1 cellular context compared by ENCODE assay signal in the genomic region with DNA sequence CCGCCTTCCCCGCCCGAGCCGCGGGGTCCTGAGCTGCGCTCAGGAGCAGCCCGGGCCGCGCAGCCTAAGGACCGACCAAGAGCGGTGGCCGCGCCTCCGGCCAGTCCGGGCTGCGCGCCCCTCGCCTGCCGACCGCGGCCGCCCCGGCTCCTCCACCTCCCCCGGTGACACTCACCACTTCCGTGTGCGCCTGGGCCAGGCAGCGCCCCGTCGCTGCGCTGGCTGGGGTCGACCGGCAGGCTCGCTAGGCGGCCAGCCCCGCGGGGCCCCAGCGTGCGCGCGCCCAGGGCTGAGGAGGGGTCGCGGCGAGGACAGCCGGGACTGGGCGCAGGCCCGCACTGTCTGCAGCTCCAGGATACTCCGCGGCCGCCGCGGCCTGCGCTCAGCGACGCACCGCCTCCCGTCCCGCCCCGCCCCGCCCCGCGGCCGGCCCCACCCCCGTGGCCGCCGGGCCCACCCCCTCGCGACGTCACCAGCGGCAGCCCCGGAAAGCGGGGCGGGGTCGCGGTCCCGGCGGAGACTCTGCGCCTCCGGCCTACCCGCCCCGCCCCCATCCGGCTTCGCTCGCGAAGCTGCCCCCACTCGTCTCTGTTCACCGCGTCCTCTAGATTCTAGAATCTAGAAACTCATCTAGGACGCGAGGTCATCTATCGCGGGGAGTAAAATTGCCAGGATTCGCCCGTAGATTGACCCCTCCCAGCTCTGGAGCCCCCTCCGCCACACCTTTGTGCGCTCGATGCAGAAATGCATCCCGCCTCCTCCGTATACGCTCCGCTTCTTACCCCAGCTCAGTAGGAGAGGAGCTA.
A peak's percentile ranks its signal among the peaks of the same experiment; 100 is the strongest.
TF ChIP-seq lines count a peak whose summit lies in the region.

Gene JAK1 (minus strand): TSS at position 392 of the 806 bp plus-strand sequence. CDS start 80,285 bp downstream, outside the sequence.

TF ChIP-seq in GM12878, 131 proteins besides CTCF, POLR2A, EP300 and RAD21 (continued from another document and continues in another):
- TF ChIP-seq, protein P1, sequence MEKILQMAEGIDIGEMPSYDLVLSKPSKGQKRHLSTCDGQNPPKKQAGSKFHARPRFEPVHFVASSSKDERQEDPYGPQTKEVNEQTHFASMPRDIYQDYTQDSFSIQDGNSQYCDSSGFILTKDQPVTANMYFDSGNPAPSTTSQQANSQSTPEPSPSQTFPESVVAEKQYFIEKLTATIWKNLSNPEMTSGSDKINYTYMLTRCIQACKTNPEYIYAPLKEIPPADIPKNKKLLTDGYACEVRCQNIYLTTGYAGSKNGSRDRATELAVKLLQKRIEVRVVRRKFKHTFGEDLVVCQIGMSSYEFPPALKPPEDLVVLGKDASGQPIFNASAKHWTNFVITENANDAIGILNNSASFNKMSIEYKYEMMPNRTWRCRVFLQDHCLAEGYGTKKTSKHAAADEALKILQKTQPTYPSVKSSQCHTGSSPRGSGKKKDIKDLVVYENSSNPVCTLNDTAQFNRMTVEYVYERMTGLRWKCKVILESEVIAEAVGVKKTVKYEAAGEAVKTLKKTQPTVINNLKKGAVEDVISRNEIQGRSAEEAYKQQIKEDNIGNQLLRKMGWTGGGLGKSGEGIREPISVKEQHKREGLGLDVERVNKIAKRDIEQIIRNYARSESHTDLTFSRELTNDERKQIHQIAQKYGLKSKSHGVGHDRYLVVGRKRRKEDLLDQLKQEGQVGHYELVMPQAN (conservative IDR thresholded peaks at IDR 0.05): peak; percentile 89
- no peak for TF ChIP-seq BRCA1 (IDR thresholded peaks at IDR 0.05; ENCODE audit: low read depth, low read length)
- TF ChIP-seq CREB1 (IDR thresholded peaks at IDR 0.05; ENCODE audit: low read depth): peak; percentile 69
- peak; percentile 84 for TF ChIP-seq IKZF1 (conservative IDR thresholded peaks at IDR 0.05)
- TF ChIP-seq TCF7 (IDR thresholded peaks at IDR 0.05; ENCODE audit: borderline replicate concordance): no peak
- TF ChIP-seq ATF7 (IDR thresholded peaks at IDR 0.05; ENCODE audit: low read depth): no peak
- TF ChIP-seq SIX5 (IDR thresholded peaks at IDR 0.05; ENCODE audit: low read depth, low read length, severe bottlenecking): no peak
- no peak for TF ChIP-seq ZBED1 (IDR thresholded peaks at IDR 0.05; ENCODE audit: borderline replicate concordance)
- no peak for TF ChIP-seq ZNF622 (IDR thresholded peaks at IDR 0.05)
- no peak for TF ChIP-seq FOS (IDR thresholded peaks at IDR 0.05; ENCODE audit: borderline replicate concordance, extremely low read depth, insufficient read length)
- TF ChIP-seq MLLT1 (IDR thresholded peaks at IDR 0.05): no peak
- TF ChIP-seq ZNF274 (IDR thresholded peaks at IDR 0.05; ENCODE audit: insufficient read depth, insufficient read length): no peak
- TF ChIP-seq STAT1 (conservative IDR thresholded peaks at IDR 0.05): 0 out of 2 replicates have a peak, but pooled peaks have one; percentile 71
- TF ChIP-seq POLR2AphosphoS2 (IDR thresholded peaks at IDR 0.05; ENCODE audit: low read depth, low read length): peak; percentile 72; the same call in 1 of the 2 replicates
- no peak for TF ChIP-seq ZNF24 (IDR thresholded peaks at IDR 0.05)
- TF ChIP-seq, protein P2, sequence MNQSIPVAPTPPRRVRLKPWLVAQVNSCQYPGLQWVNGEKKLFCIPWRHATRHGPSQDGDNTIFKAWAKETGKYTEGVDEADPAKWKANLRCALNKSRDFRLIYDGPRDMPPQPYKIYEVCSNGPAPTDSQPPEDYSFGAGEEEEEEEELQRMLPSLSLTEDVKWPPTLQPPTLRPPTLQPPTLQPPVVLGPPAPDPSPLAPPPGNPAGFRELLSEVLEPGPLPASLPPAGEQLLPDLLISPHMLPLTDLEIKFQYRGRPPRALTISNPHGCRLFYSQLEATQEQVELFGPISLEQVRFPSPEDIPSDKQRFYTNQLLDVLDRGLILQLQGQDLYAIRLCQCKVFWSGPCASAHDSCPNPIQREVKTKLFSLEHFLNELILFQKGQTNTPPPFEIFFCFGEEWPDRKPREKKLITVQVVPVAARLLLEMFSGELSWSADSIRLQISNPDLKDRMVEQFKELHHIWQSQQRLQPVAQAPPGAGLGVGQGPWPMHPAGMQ (IDR thresholded peaks at IDR 0.05; ENCODE audit: borderline replicate concordance): no peak
- TF ChIP-seq SMC3 (IDR thresholded peaks at IDR 0.05; ENCODE audit: borderline replicate concordance, low read length): 0 out of 2 replicates have a peak, but pooled peaks have one; percentile 11
- TF ChIP-seq, protein P3, sequence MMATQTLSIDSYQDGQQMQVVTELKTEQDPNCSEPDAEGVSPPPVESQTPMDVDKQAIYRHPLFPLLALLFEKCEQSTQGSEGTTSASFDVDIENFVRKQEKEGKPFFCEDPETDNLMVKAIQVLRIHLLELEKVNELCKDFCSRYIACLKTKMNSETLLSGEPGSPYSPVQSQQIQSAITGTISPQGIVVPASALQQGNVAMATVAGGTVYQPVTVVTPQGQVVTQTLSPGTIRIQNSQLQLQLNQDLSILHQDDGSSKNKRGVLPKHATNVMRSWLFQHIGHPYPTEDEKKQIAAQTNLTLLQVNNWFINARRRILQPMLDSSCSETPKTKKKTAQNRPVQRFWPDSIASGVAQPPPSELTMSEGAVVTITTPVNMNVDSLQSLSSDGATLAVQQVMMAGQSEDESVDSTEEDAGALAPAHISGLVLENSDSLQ (IDR thresholded peaks at IDR 0.05): no peak
- TF ChIP-seq PRDM15 (CRISPR knock-in tag; IDR thresholded peaks at IDR 0.05): no peak
- TF ChIP-seq POLR2AphosphoS5 (IDR thresholded peaks at IDR 0.05; ENCODE audit: low read length): peak; percentile 63
- TF ChIP-seq CEBPB (IDR thresholded peaks at IDR 0.05; ENCODE audit: borderline replicate concordance in 1 of 2, low read depth in 2 of 2, low read length in 2 of 2): no peak
- no peak for TF ChIP-seq NR2C2 (IDR thresholded peaks at IDR 0.05; ENCODE audit: borderline replicate concordance, control insufficient read depth, insufficient read length, low read depth)
- TF ChIP-seq CHD2 (IDR thresholded peaks at IDR 0.05; ENCODE audit: borderline replicate concordance, low read depth, low read length): no peak
- TF ChIP-seq RUNX3 (IDR thresholded peaks at IDR 0.05; ENCODE audit: low read length): no peak
- TF ChIP-seq BMI1 (IDR thresholded peaks at IDR 0.05; ENCODE audit: borderline replicate concordance): no peak
- TF ChIP-seq, protein P4, sequence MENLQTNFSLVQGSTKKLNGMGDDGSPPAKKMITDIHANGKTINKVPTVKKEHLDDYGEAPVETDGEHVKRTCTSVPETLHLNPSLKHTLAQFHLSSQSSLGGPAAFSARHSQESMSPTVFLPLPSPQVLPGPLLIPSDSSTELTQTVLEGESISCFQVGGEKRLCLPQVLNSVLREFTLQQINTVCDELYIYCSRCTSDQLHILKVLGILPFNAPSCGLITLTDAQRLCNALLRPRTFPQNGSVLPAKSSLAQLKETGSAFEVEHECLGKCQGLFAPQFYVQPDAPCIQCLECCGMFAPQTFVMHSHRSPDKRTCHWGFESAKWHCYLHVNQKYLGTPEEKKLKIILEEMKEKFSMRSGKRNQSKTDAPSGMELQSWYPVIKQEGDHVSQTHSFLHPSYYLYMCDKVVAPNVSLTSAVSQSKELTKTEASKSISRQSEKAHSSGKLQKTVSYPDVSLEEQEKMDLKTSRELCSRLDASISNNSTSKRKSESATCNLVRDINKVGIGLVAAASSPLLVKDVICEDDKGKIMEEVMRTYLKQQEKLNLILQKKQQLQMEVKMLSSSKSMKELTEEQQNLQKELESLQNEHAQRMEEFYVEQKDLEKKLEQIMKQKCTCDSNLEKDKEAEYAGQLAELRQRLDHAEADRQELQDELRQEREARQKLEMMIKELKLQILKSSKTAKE (IDR thresholded peaks at IDR 0.05; ENCODE audit: low read depth, poor library complexity, severe bottlenecking): no peak
- peak; percentile 53; the same call in 1 of the 2 replicates for TF ChIP-seq SIN3A (IDR thresholded peaks at IDR 0.05; ENCODE audit: low read depth, low read length)
- TF ChIP-seq RELA (IDR thresholded peaks at IDR 0.05; ENCODE audit: borderline replicate concordance, partially characterized antibody): peak; percentile 39
- TF ChIP-seq, protein P5, sequence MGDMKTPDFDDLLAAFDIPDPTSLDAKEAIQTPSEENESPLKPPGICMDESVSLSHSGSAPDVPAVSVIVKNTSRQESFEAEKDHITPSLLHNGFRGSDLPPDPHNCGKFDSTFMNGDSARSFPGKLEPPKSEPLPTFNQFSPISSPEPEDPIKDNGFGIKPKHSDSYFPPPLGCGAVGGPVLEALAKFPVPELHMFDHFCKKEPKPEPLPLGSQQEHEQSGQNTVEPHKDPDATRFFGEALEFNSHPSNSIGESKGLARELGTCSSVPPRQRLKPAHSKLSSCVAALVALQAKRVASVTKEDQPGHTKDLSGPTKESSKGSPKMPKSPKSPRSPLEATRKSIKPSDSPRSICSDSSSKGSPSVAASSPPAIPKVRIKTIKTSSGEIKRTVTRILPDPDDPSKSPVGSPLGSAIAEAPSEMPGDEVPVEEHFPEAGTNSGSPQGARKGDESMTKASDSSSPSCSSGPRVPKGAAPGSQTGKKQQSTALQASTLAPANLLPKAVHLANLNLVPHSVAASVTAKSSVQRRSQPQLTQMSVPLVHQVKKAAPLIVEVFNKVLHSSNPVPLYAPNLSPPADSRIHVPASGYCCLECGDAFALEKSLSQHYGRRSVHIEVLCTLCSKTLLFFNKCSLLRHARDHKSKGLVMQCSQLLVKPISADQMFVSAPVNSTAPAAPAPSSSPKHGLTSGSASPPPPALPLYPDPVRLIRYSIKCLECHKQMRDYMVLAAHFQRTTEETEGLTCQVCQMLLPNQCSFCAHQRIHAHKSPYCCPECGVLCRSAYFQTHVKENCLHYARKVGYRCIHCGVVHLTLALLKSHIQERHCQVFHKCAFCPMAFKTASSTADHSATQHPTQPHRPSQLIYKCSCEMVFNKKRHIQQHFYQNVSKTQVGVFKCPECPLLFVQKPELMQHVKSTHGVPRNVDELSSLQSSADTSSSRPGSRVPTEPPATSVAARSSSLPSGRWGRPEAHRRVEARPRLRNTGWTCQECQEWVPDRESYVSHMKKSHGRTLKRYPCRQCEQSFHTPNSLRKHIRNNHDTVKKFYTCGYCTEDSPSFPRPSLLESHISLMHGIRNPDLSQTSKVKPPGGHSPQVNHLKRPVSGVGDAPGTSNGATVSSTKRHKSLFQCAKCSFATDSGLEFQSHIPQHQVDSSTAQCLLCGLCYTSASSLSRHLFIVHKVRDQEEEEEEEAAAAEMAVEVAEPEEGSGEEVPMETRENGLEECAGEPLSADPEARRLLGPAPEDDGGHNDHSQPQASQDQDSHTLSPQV (IDR thresholded peaks at IDR 0.05): no peak
- TF ChIP-seq SPI1 (IDR thresholded peaks at IDR 0.05; ENCODE audit: borderline replicate concordance, insufficient read depth, low read depth, low read length): peak; percentile 22; the same call in 1 of the 2 replicates
- TF ChIP-seq EZH2 (IDR thresholded peaks at IDR 0.05; ENCODE audit: borderline replicate concordance, control insufficient read depth, low read depth, low read length): no peak
- TF ChIP-seq TAF1 (IDR thresholded peaks at IDR 0.05; ENCODE audit: borderline replicate concordance, low read depth, low read length): peak; percentile 57; the same call in 1 of the 2 replicates
- TF ChIP-seq MEF2A (IDR thresholded peaks at IDR 0.05; ENCODE audit: insufficient read depth, low read depth, low read length): no peak
- peak; percentile 24 for TF ChIP-seq SP1 (IDR thresholded peaks at IDR 0.05; ENCODE audit: low read depth, low read length)
- peak; percentile 68; the same call in 1 of the 2 replicates for TF ChIP-seq RB1 (IDR thresholded peaks at IDR 0.05; ENCODE audit: borderline replicate concordance)
- TF ChIP-seq MTA3 (IDR thresholded peaks at IDR 0.05; ENCODE audit: borderline replicate concordance, low read length): no peak
- no peak for TF ChIP-seq ATF2 (IDR thresholded peaks at IDR 0.05; ENCODE audit: low read length)
- peak; percentile 99 for TF ChIP-seq GATAD2B (conservative IDR thresholded peaks at IDR 0.05; ENCODE audit: low read depth)
- peak; percentile 81 for TF ChIP-seq KLF5 (IDR thresholded peaks at IDR 0.05; ENCODE audit: partially characterized antibody)
- TF ChIP-seq HDAC6 (IDR thresholded peaks at IDR 0.05; ENCODE audit: unreplicated experiment): no peak
